ENCODE assay signal across 33 cellular contexts in genomic region chr6:128046033-128046432, GRCh38.
"Had no signal": no experiment of that assay in that cellular context is flagged by ENCODE, and none has a peak within 500 bp of the region (broad histone marks: within the 10 kb centered on the region; RNA-seq: fewer than 3 reads in every experiment).

No MANE protein-coding gene starts in this region.

- H3K27ac ChIP-seq: brain microvascular endothelial cell, Peyer's patch, SJSA1 had no signal

- H3K36me3 ChIP-seq: brain microvascular endothelial cell, Peyer's patch, SJSA1 had no signal

- H3K4me1 ChIP-seq: Peyer's patch, SJSA1 had no signal

- H3K4me3 ChIP-seq: Peyer's patch, SJSA1 had no signal

- H3K27ac Mint-ChIP-seq: activated CD4-positive, alpha-beta T cell treated with anti-CD3 and anti-CD28 coated beads for 36 hours; activated CD4-positive, alpha-beta T cell treated with anti-CD3 and anti-CD28 coated beads, Interleukin-2, amount 10 ng/mL, durations not matched to agents 7 days and 5 days; activated CD8-positive, alpha-beta T cell treated with anti-CD3 and anti-CD28 coated beads, Interleukin-2, amount 10 ng/mL, durations not matched to agents 7 days and 5 days; activated naive CD8-positive, alpha-beta T cell; activated naive CD8-positive, alpha-beta T cell treated with anti-CD3 and anti-CD28 coated beads, Interleukin-2, amount 50 U/mL, for 24 hours; activated T-cell treated with anti-CD3 and anti-CD28 coated beads, Interleukin-2, amount 50 U/mL, for 24 hours; activated T-helper 2 cell treated with anti-CD3 and anti-CD28 coated beads, Interferon-gamma antibody, Interleukin-2, Interleukin-4, amounts not matched to agents 10 μg/mL and 5 μg/mL and 100 μg/mL, durations not matched to agents 14 hours and 24 hours and 36 hours; WTC11 had no signal

- H3K9me3 Mint-ChIP-seq: activated CD4-positive, alpha-beta T cell treated with anti-CD3 and anti-CD28 coated beads, Interleukin-2, amount 10 ng/mL, durations not matched to agents 7 days and 5 days; activated naive CD8-positive, alpha-beta T cell treated with anti-CD3 and anti-CD28 coated beads, Interleukin-2, amount 50 U/mL, for 24 hours; activated T-cell treated with anti-CD3 and anti-CD28 coated beads, Interleukin-2, amount 50 U/mL, for 24 hours; activated T-helper 2 cell treated with anti-CD3 and anti-CD28 coated beads, Interferon-gamma antibody, Interleukin-2, Interleukin-4, amounts not matched to agents 10 μg/mL and 5 μg/mL and 100 μg/mL, durations not matched to agents 14 hours and 24 hours and 36 hours; central memory CD8-positive, alpha-beta T cell; WTC11 had no signal

- DNase-seq: activated CD4-positive, alpha-beta T cell treated with anti-CD3 and anti-CD28 coated beads for 36 hours; activated CD4-positive, alpha-beta T cell treated with anti-CD3 and anti-CD28 coated beads, Interleukin-2, amount 10 ng/mL, durations not matched to agents 7 days and 5 days; activated CD4-positive, alpha-beta T cell treated with anti-CD3 and anti-CD28 coated beads, Interleukin-2, amount 50 U/mL, for 48 hours; activated CD8-positive, alpha-beta T cell treated with anti-CD3 and anti-CD28 coated beads, Interleukin-2, amount 10 ng/mL, durations not matched to agents 7 days and 5 days; activated gamma-delta T cell; activated naive CD4-positive, alpha-beta T cell treated with Interleukin-2 at 50 U/mL for 16 hours; activated naive CD8-positive, alpha-beta T cell treated with anti-CD3 and anti-CD28 coated beads, Interleukin-2, amount 50 U/mL, for 24 hours; activated T-cell treated with anti-CD3 and anti-CD28 coated beads, Interleukin-2, amount 50 U/mL, for 24 hours; anterior cingulate cortex; brain microvascular endothelial cell; Kasumi-1; KG1; MM.1S; MV-4-11; NCI-H1092; NCI-H1417 treated with DMSO at 0.1 percent for 48 hours; NCI-H187 treated with DMSO at 0.1 percent for 48 hours; NCI-H2081 treated with DMSO at 0.1 percent for 48 hours; NCI-H345; NCI-H524 treated with DMSO at 0.1 percent for 48 hours; Peyer's patch; RPMI8226; SHP77 treated with DMSO at 0.1 percent for 48 hours; SW 1271; T-helper 1 cell; T-helper 2 cell; T-helper 9 cell had no signal

- H3K27me3 Mint-ChIP-seq: activated CD4-positive, alpha-beta T cell treated with anti-CD3 and anti-CD28 coated beads for 36 hours; activated CD4-positive, alpha-beta T cell treated with anti-CD3 and anti-CD28 coated beads, Interleukin-2, amount 10 ng/mL, durations not matched to agents 7 days and 5 days; activated naive CD8-positive, alpha-beta T cell; activated naive CD8-positive, alpha-beta T cell treated with anti-CD3 and anti-CD28 coated beads, Interleukin-2, amount 50 U/mL, for 24 hours; activated T-cell treated with anti-CD3 and anti-CD28 coated beads, Interleukin-2, amount 50 U/mL, for 24 hours; central memory CD8-positive, alpha-beta T cell had no signal

- H3K27me3 ChIP-seq: brain microvascular endothelial cell, Peyer's patch, SJSA1 had no signal

- H3K4me3 Mint-ChIP-seq: activated CD4-positive, alpha-beta T cell treated with anti-CD3 and anti-CD28 coated beads for 36 hours; activated CD4-positive, alpha-beta T cell treated with anti-CD3 and anti-CD28 coated beads, Interleukin-2, amount 10 ng/mL, durations not matched to agents 7 days and 5 days; activated CD8-positive, alpha-beta T cell treated with anti-CD3 and anti-CD28 coated beads, Interleukin-2, amount 10 ng/mL, durations not matched to agents 7 days and 5 days; activated naive CD8-positive, alpha-beta T cell; activated naive CD8-positive, alpha-beta T cell treated with anti-CD3 and anti-CD28 coated beads, Interleukin-2, amount 50 U/mL, for 24 hours; activated T-cell treated with anti-CD3 and anti-CD28 coated beads, Interleukin-2, amount 50 U/mL, for 24 hours; central memory CD8-positive, alpha-beta T cell; WTC11 had no signal

- ATAC-seq: activated CD4-positive, alpha-beta T cell treated with anti-CD3 and anti-CD28 coated beads for 36 hours; activated CD4-positive, CD25-positive, alpha-beta regulatory T cell treated with anti-CD3 and anti-CD28 coated beads, Interleukin-2, amount 50 U/mL, for 24 hours; activated CD8-positive, alpha-beta T cell treated with anti-CD3 and anti-CD28 coated beads, Interleukin-2, amount 10 ng/mL, durations not matched to agents 7 days and 5 days; activated naive CD8-positive, alpha-beta T cell treated with anti-CD3 and anti-CD28 coated beads, Interleukin-2, amount 50 U/mL, for 24 hours; WTC11 had no signal

- H3K4me1 Mint-ChIP-seq: activated CD4-positive, alpha-beta T cell treated with anti-CD3 and anti-CD28 coated beads for 36 hours; activated CD4-positive, alpha-beta T cell treated with anti-CD3 and anti-CD28 coated beads, Interleukin-2, amount 10 ng/mL, durations not matched to agents 7 days and 5 days; central memory CD8-positive, alpha-beta T cell had no signal

- H3K9me3 ChIP-seq: Peyer's patch, SJSA1 had no signal
